In the genomic region with DNA sequence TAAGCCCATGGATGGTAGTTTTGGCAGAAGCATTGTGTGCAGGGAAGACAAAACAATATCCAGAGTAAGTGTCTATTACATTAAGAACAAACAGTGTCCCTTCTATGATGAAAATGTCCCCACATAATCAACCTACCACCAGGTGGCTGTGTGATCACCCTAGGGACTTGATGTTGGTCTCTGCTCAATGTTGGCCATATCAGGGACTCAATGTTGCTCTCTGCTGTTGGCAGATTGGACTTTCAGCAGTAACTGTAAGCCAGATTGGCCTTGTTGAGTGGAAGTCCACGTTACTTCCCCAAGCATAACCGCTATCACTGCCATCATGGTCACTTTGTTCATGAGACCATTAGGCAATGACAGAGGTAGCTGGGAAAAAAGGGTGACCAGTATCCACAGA, we compare ENCODE assay signal across 1 cellular context.
TF ChIP-seq lines count a peak whose summit lies in the region.

No MANE protein-coding gene starts in this region.

TF ChIP-seq in GM23338, 12 proteins besides CTCF, POLR2A, EP300 and RAD21 (continued from another document):
- TF ChIP-seq, protein P1, sequence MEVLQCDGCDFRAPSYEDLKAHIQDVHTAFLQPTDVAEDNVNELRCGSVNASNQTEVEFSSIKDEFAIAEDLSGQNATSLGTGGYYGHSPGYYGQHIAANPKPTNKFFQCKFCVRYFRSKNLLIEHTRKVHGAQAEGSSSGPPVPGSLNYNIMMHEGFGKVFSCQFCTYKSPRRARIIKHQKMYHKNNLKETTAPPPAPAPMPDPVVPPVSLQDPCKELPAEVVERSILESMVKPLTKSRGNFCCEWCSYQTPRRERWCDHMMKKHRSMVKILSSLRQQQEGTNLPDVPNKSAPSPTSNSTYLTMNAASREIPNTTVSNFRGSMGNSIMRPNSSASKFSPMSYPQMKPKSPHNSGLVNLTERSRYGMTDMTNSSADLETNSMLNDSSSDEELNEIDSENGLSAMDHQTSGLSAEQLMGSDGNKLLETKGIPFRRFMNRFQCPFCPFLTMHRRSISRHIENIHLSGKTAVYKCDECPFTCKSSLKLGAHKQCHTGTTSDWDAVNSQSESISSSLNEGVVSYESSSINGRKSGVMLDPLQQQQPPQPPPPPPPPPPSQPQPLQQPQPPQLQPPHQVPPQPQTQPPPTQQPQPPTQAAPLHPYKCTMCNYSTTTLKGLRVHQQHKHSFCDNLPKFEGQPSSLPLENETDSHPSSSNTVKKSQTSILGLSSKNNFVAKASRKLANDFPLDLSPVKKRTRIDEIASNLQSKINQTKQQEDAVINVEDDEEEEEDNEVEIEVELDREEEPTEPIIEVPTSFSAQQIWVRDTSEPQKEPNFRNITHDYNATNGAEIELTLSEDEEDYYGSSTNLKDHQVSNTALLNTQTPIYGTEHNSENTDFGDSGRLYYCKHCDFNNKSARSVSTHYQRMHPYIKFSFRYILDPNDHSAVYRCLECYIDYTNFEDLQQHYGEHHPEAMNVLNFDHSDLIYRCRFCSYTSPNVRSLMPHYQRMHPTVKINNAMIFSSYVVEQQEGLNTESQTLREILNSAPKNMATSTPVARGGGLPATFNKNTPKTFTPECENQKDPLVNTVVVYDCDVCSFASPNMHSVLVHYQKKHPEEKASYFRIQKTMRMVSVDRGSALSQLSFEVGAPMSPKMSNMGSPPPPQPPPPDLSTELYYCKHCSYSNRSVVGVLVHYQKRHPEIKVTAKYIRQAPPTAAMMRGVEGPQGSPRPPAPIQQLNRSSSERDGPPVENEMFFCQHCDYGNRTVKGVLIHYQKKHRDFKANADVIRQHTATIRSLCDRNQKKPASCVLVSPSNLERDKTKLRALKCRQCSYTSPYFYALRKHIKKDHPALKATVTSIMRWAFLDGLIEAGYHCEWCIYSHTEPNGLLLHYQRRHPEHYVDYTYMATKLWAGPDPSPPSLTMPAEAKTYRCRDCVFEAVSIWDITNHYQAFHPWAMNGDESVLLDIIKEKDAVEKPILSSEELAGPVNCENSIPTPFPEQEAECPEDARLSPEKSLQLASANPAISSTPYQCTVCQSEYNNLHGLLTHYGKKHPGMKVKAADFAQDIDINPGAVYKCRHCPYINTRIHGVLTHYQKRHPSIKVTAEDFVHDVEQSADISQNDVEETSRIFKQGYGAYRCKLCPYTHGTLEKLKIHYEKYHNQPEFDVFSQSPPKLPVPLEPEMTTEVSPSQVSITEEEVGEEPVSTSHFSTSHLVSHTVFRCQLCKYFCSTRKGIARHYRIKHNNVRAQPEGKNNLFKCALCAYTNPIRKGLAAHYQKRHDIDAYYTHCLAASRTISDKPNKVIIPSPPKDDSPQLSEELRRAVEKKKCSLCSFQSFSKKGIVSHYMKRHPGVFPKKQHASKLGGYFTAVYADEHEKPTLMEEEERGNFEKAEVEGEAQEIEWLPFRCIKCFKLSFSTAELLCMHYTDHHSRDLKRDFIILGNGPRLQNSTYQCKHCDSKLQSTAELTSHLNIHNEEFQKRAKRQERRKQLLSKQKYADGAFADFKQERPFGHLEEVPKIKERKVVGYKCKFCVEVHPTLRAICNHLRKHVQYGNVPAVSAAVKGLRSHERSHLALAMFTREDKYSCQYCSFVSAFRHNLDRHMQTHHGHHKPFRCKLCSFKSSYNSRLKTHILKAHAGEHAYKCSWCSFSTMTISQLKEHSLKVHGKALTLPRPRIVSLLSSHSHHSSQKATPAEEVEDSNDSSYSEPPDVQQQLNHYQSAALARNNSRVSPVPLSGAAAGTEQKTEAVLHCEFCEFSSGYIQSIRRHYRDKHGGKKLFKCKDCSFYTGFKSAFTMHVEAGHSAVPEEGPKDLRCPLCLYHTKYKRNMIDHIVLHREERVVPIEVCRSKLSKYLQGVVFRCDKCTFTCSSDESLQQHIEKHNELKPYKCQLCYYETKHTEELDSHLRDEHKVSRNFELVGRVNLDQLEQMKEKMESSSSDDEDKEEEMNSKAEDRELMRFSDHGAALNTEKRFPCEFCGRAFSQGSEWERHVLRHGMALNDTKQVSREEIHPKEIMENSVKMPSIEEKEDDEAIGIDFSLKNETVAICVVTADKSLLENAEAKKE (CRISPR knock-in tag; IDR thresholded peaks at IDR 0.05): no peak
- TF ChIP-seq STAT1 (IDR thresholded peaks at IDR 0.05; ENCODE audit: unreplicated experiment): no peak
- TF ChIP-seq JUNB (IDR thresholded peaks at IDR 0.05; ENCODE audit: unreplicated experiment): no peak
- no peak for TF ChIP-seq POLR2AphosphoS5 (IDR thresholded peaks at IDR 0.05; ENCODE audit: low read depth)
- TF ChIP-seq, protein P2, sequence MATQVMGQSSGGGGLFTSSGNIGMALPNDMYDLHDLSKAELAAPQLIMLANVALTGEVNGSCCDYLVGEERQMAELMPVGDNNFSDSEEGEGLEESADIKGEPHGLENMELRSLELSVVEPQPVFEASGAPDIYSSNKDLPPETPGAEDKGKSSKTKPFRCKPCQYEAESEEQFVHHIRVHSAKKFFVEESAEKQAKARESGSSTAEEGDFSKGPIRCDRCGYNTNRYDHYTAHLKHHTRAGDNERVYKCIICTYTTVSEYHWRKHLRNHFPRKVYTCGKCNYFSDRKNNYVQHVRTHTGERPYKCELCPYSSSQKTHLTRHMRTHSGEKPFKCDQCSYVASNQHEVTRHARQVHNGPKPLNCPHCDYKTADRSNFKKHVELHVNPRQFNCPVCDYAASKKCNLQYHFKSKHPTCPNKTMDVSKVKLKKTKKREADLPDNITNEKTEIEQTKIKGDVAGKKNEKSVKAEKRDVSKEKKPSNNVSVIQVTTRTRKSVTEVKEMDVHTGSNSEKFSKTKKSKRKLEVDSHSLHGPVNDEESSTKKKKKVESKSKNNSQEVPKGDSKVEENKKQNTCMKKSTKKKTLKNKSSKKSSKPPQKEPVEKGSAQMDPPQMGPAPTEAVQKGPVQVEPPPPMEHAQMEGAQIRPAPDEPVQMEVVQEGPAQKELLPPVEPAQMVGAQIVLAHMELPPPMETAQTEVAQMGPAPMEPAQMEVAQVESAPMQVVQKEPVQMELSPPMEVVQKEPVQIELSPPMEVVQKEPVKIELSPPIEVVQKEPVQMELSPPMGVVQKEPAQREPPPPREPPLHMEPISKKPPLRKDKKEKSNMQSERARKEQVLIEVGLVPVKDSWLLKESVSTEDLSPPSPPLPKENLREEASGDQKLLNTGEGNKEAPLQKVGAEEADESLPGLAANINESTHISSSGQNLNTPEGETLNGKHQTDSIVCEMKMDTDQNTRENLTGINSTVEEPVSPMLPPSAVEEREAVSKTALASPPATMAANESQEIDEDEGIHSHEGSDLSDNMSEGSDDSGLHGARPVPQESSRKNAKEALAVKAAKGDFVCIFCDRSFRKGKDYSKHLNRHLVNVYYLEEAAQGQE (IDR thresholded peaks at IDR 0.05; ENCODE audit: unreplicated experiment): no peak
- TF ChIP-seq NANOG (IDR thresholded peaks at IDR 0.05; ENCODE audit: borderline replicate concordance): no peak
- TF ChIP-seq EZH2phosphoT487 (IDR thresholded peaks at IDR 0.05; ENCODE audit: unreplicated experiment): no peak
- TF ChIP-seq EZH2 (IDR thresholded peaks at IDR 0.05; ENCODE audit: low read depth, unreplicated experiment): no peak
TF ChIP-seq in GM23338: peak in this region for 0.
